In the genomic region with DNA sequence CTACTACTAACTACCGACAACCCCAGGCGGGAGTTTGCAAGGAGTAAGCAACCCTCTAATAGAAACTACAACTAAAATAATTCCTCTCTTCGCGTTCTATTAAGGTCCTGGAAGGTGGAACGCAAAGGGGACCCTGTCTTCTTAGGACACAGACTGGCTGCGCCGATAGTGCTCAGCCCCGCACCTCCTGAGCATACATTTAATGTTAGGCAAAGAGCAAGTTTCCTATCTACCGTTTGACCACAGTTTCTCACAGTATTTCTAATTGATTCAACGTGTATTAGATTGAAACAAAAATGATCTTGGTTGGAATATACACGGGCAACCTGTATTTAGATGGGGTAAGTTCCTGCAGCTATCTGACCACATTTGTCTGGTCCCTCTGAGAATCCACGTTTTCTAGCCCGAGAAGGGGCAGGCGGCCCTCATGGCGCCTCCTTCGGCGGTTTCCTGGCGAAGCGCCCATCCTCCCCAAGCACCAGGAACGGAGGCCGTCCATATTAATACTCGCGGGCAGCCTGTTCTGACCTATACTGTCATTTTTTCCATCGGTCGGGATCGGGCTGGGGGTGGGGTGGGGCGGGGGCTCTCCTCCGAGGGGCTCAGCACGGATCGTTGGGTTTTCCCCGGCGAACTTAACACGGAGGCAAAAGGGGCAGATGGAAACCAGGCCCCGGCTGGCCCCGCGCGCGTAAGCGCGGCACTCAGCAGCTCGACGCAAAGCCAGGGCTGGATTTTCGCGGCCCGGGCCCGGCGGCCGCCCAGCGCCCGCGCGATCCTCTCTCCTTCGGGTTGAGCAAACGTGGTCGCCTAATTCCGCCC, we compare ENCODE assay signal across 8 cellular contexts.
DNase-seq lines count a peak whose midpoint lies in the region; ATAC-seq, FAIRE-seq and TF ChIP-seq lines count a peak whose summit lies in the region.

No MANE protein-coding gene starts in this region.

- no peak for TF ChIP-seq CTCF in bronchial epithelial cell (IDR thresholded peaks at IDR 0.05; ENCODE audit: insufficient read depth, low read length, severe bottlenecking)

- intact Hi-C loops in left colon (cut with DNase I, micrococcal nuclease) = loop anchor here in 1 of 2 donors (5.0 kb wide), 1 partner anchor 68 kb away; no protein-coding TSS in a partner anchor

- ATAC-seq in HG02943 (IDR thresholded peaks at IDR 0.05; ENCODE audit: low read depth, unreplicated experiment) = peak; percentile 6
- peak; percentile 37 for ATAC-seq in left colon

- H3K27me3 ChIP-seq in bronchial epithelial cell (ENCODE audit: control insufficient read depth, insufficient read depth, low read length) = no peaks in the 10 kb centered on the region

- DNase-seq in ELR (ENCODE audit: low read depth) (peak; percentile 71), SHP77 (lab: John Stamatoyannopoulos, UW) (peak; percentile 53 to 77), bronchial epithelial cell (ENCODE audit: low read depth) (no peak), left colon (peak in 1 of 2 donors; percentile 67), 8988T (no peak), middle frontal gyrus (ENCODE audit: extremely low spot score, low spot score) (no peak)
- DNase-seq in stimulated activated CD8-positive, alpha-beta memory T cell treated with anti-CD3 and anti-CD28 coated beads, Interleukin-7, amount 100 ng/mL, for 4 hours (ENCODE audit: low read depth in 2 of 2) = peak; percentile 34 to 49

- H3K4me3 ChIP-seq in bronchial epithelial cell (ENCODE audit: low read depth, low read length) = peak overlapping the region; percentile 33

- FAIRE-seq in bronchial epithelial cell (lab: Jason Lieb, UNC) = no peak

- no peaks in the 10 kb centered on the region for H3K36me3 ChIP-seq in bronchial epithelial cell (ENCODE audit: control insufficient read depth, insufficient read depth, low read length)

Comparison
In these comparisons a context has a peak if more than half of its experiments do, and no peak if none do; other contexts are left out.
1. DNase-seq: peak in ELR (single experiment), SHP77 (2 of 2) and stimulated activated CD8-positive, alpha-beta memory T cell treated with anti-CD3 and anti-CD28 coated beads, Interleukin-7, amount 100 ng/mL, for 4 hours (2 of 2); none in bronchial epithelial cell (single experiment), 8988T (single experiment) and middle frontal gyrus (single experiment).